In the genomic region with DNA sequence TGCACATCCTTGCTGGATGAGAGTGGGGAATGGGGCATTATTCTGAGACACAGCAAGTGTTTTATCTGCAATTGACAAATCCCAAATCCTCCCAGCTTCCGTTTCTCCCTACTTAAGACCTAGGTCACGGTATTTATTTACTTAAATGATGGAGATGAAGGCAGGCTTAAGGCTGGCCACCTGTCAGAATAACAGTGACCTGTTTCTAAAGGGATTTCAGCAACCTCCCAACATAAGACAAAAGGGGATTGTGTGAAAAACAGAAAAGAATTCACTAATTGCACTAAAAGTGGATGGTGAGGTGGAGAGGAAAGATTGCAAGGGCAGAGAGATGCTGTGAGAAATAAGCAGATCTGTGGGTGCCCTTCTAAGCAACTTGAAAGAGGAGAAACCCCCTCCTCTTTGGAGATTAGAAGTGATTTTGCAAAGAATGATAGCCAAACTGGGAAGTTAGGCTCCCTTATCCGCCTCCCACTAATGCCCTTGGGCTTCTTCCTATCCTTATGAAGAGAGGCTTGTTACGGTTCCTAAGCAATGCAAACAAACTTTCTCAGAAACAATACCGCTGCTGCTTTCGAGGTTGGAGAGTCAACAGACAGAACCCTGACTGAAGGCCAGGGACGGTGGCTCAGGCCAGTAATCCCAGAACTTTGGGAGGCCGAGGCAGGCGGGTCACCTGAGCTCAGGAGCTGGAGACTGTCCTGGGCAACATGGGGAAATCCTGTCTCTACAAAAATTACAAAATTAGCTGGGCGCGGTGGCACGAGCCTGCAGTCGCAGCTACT, we compare ENCODE assay signal across 23 cellular contexts.
DNase-seq lines count a peak whose midpoint lies in the region; TF ChIP-seq lines count a peak whose summit lies in the region.
"Had no signal": no experiment of that assay in that cellular context is flagged by ENCODE, and none has a peak within 500 bp of the region (broad histone marks: within the 10 kb centered on the region; RNA-seq: fewer than 3 reads in every experiment).

No MANE protein-coding gene starts in this region.

- peak overlapping the region; percentile 83 for H3K27ac Mint-ChIP-seq in endodermal cell
- H3K27ac Mint-ChIP-seq: activated CD4-positive, alpha-beta T cell treated with anti-CD3 and anti-CD28 coated beads, Interleukin-2, amount 10 ng/mL, durations not matched to agents 24 days and 14 days; activated naive CD8-positive, alpha-beta T cell; activated T-helper 17 cell treated with anti-CD3 and anti-CD28 coated beads, Interleukin-2, amount 50 U/mL, for 72 hours; memory B cell; naive thymus-derived CD4-positive, alpha-beta T cell; T-cell had no signal

- H3K4me1 Mint-ChIP-seq in endodermal cell, result peaks cover 29% of the 10 kb centered on the region
- H3K4me1 Mint-ChIP-seq: activated T-helper 17 cell treated with anti-CD3 and anti-CD28 coated beads, Interleukin-2, amount 50 U/mL, for 72 hours; memory B cell had no signal

- H3K9me3 ChIP-seq in endodermal cell (ENCODE audit: control insufficient read depth, low read length), result no peaks in the 10 kb centered on the region
- no peaks in the 10 kb centered on the region for H3K9me3 ChIP-seq in prostate gland
- H3K9me3 ChIP-seq: body of pancreas, colonic mucosa, ovary, suprapubic skin, vagina had no signal

- peaks cover 5% of the 10 kb centered on the region for H3K27me3 Mint-ChIP-seq in endodermal cell (ENCODE audit: insufficient read depth)
- H3K27me3 Mint-ChIP-seq: activated CD4-positive, alpha-beta T cell treated with anti-CD3 and anti-CD28 coated beads, Interleukin-2, amount 10 ng/mL, durations not matched to agents 24 days and 14 days; activated naive CD8-positive, alpha-beta T cell had no signal

- TF ChIP-seq POLR2A in prostate gland (IDR thresholded peaks at IDR 0.05), result no peak

- no peak overlapping the region for H3K4me3 Mint-ChIP-seq in endodermal cell
- H3K4me3 Mint-ChIP-seq: activated CD4-positive, alpha-beta T cell treated with anti-CD3 and anti-CD28 coated beads, Interleukin-2, amount 10 ng/mL, durations not matched to agents 24 days and 14 days; activated naive CD8-positive, alpha-beta T cell; activated T-helper 17 cell treated with anti-CD3 and anti-CD28 coated beads, Interleukin-2, amount 50 U/mL, for 72 hours; memory B cell; naive thymus-derived CD4-positive, alpha-beta T cell; T-cell had no signal

- H3K27me3 ChIP-seq in endodermal cell (ENCODE audit: control insufficient read depth, insufficient read depth, low read length, poor library complexity, severe bottlenecking) (peaks cover 23% of the 10 kb centered on the region), prostate gland (replicated peaks; ENCODE audit: insufficient read depth) (no peaks in the 10 kb centered on the region)
- H3K27me3 ChIP-seq: body of pancreas, colonic mucosa, ovary, suprapubic skin, vagina had no signal

- WGBS in endodermal cell (ENCODE audit: insufficient coverage in 1 of 2, insufficient read length in 1 of 2), 2 experiments, result 36 to 37% methylated on average over 8 to 13 of the region's 13 CpGs
- WGBS in prostate gland, result 72% methylated on average over 13 of the region's 13 CpGs

- CTCF ChIA-PET in GM10248 (lab: Yijun Ruan, JAX), result interaction anchor here (1.2 to 1.3 kb wide), 2 partner anchors 13 to 30 kb away, joined by 3 read pairs; no protein-coding TSS in a partner anchor

- peaks cover 13% of the 10 kb centered on the region for H3K4me1 ChIP-seq in endodermal cell (ENCODE audit: control insufficient read depth, insufficient read depth, low read length)
- no peaks in the 10 kb centered on the region for H3K4me1 ChIP-seq in prostate gland (replicated peaks)
- H3K4me1 ChIP-seq: body of pancreas, colonic mucosa, suprapubic skin, vagina had no signal

- H3K9me3 Mint-ChIP-seq in endodermal cell, result no peaks in the 10 kb centered on the region
- H3K9me3 Mint-ChIP-seq: activated CD4-positive, alpha-beta T cell treated with anti-CD3 and anti-CD28 coated beads, Interleukin-2, amount 10 ng/mL, durations not matched to agents 24 days and 14 days; activated T-helper 17 cell treated with anti-CD3 and anti-CD28 coated beads, Interleukin-2, amount 50 U/mL, for 72 hours; memory B cell; T-cell had no signal

- intact Hi-C loops in prostate gland (cut with DNase I), result no loop called here

- H3K36me3 ChIP-seq in endodermal cell (ENCODE audit: control insufficient read depth, insufficient read depth, low read length), result no peaks in the 10 kb centered on the region
- no peaks in the 10 kb centered on the region for H3K36me3 ChIP-seq in prostate gland
- H3K36me3 ChIP-seq: colonic mucosa, ovary, suprapubic skin, vagina had no signal

- DNase-seq in NCI-H1417 (lab: John Stamatoyannopoulos, UW) (peak; percentile 7 to 43 (median 28)), NCI-H1417 treated with DMSO at 0.1 percent for 48 hours (lab: John Stamatoyannopoulos, UW) (no peak), NCI-H526 treated with DMSO at 0.1 percent for 48 hours (lab: John Stamatoyannopoulos, UW) (peak; percentile 11), endodermal cell (peak; percentile 70), left kidney (ENCODE audit: low read depth, low spot score) (peak; percentile 87), mesenteric fat pad (ENCODE audit: low spot score) (no peak), prostate gland (ENCODE audit: low spot score) (no peak), GM10248 (ENCODE audit: extremely low spot score) (no peak)
- DNase-seq: 8988T; activated CD4-positive, alpha-beta T cell treated with anti-CD3 and anti-CD28 coated beads, Interleukin-2, amount 10 ng/mL, durations not matched to agents 24 days and 14 days; body of pancreas; colonic mucosa; KBM-7; naive thymus-derived CD4-positive, alpha-beta T cell; NCI-H1930; NCI-H2227 treated with DMSO at 0.1 percent for 48 hours; ovary; T-cell had no signal

- TF ChIP-seq CTCF in endodermal cell (conservative IDR thresholded peaks at IDR 0.05) (no peak), prostate gland (IDR thresholded peaks at IDR 0.05) (no peak), GM10248 (IDR thresholded peaks at IDR 0.05; ENCODE audit: control extremely low read depth, extremely low read depth, low read depth, missing control alignments) (no peak)

- H3K36me3 Mint-ChIP-seq in endodermal cell (ENCODE audit: low read depth), result no peaks in the 10 kb centered on the region
- H3K36me3 Mint-ChIP-seq: activated naive CD8-positive, alpha-beta T cell; memory B cell; naive thymus-derived CD4-positive, alpha-beta T cell; T-cell had no signal

- no peak overlapping the region for H3K9ac ChIP-seq in endodermal cell (ENCODE audit: extremely low read depth, low read length, poor library complexity, severe bottlenecking)

- POLR2A ChIA-PET in GM10248 (lab: Yijun Ruan, JAX), result no interaction called here

- H3K27ac ChIP-seq in endodermal cell (ENCODE audit: low read depth, low read length), result no peak overlapping the region
- H3K27ac ChIP-seq in prostate gland, result no peak overlapping the region
- H3K27ac ChIP-seq: body of pancreas, colonic mucosa, ovary, suprapubic skin, vagina had no signal

- H3K4me3 ChIP-seq in endodermal cell (ENCODE audit: low read length) (no peak overlapping the region), prostate gland (no peak overlapping the region)
- H3K4me3 ChIP-seq: body of pancreas, colonic mucosa, ovary, suprapubic skin, vagina had no signal

Comparison
In these comparisons a context has a peak if more than half of its experiments do, and no peak if none do; other contexts are left out.
1. DNase-seq: peak in NCI-H1417 (3 of 3), NCI-H526 treated with DMSO at 0.1 percent for 48 hours (single experiment), endodermal cell (single experiment) and left kidney (single experiment); none in NCI-H1417 treated with DMSO at 0.1 percent for 48 hours (single experiment), mesenteric fat pad (single experiment), prostate gland (single experiment) and GM10248 (single experiment).